In genomic region chr1:38169121-38169520, GRCh38 we compare ENCODE assay signal across 24 cellular contexts.
"Had no signal": no experiment of that assay in that cellular context is flagged by ENCODE, and none has a peak within 500 bp of the region (broad histone marks: within the 10 kb centered on the region; RNA-seq: fewer than 3 reads in every experiment).

No MANE protein-coding gene starts in this region.

- H3K4me3 ChIP-seq: stomach, suprapubic skin, testis, thoracic aorta, thyroid gland, tibial artery, tibial nerve, transverse colon, upper lobe of left lung, upper lobe of right lung, uterus, vagina had no signal

- H3K4me1 ChIP-seq: stomach, suprapubic skin, testis, thyroid gland, tibial artery, tibial nerve, transverse colon, upper lobe of left lung, upper lobe of right lung, uterus, vagina had no signal

- H3K27ac ChIP-seq: stomach, suprapubic skin, testis, thoracic aorta, thyroid gland, tibial artery, tibial nerve, transverse colon, upper lobe of left lung, upper lobe of right lung, uterus, vagina had no signal

- H3K36me3 ChIP-seq: stomach, suprapubic skin, thoracic aorta, thyroid gland, tibial artery, tibial nerve, transverse colon, upper lobe of left lung, upper lobe of right lung, uterus, vagina had no signal

- DNase-seq: stimulated activated CD4-positive, alpha-beta T cell treated with anti-CD3 and anti-CD28 coated beads, Interleukin-2, amount 100 ng/mL, for 48 hours; stimulated activated CD4-positive, alpha-beta T cell treated with anti-CD3 and anti-CD28 coated beads, Interleukin-4, amount 100 ng/mL, for 1 hour; stimulated activated CD4-positive, alpha-beta T cell treated with anti-CD3 and anti-CD28 coated beads, Interleukin-4, amount 100 ng/mL, for 24 hours; stimulated activated CD4-positive, alpha-beta T cell treated with anti-CD3 and anti-CD28 coated beads, Interleukin-4, amount 100 ng/mL, for 4 hours; stimulated activated CD8-positive, alpha-beta memory T cell treated with anti-CD3 and anti-CD28 coated beads, Interleukin-4, amount 100 ng/mL, for 48 hours; stimulated activated naive B cell treated with anti-CD40 and anti-IgM and Interleukin-4, amounts not matched to agents 10 μg/mL and 1 μg/mL and 100 μg/mL, for 72 hours; stimulated activated naive CD4-positive, alpha-beta T cell; stimulated activated naive CD4-positive, alpha-beta T cell treated with Interleukin-2 at 50 U/mL for 16 hours; stimulated activated naive CD8-positive, alpha-beta T cell treated with anti-CD3 and anti-CD28 coated beads, Interleukin-15, amount 100 ng/mL, for 72 hours; stimulated activated naive CD8-positive, alpha-beta T cell treated with anti-CD3 and anti-CD28 coated beads, Interleukin-15, Interleukin-2, amounts not matched to agents 100 U/mL and 50 U/mL, for 24 hours; stomach; substantia nigra; testis; thyroid gland; tibial artery; transverse colon; trophoblast cell; upper lobe of left lung; upper lobe of right lung; uterus had no signal

- H3K9me3 ChIP-seq: stomach, suprapubic skin, testis, thoracic aorta, thyroid gland, tibial artery, tibial nerve, transverse colon, upper lobe of left lung, upper lobe of right lung, uterus, vagina had no signal

- H3K27me3 ChIP-seq: testis, thyroid gland, tibial nerve, transverse colon, upper lobe of left lung, uterus, vagina had no signal
